8 cellular contexts compared by ENCODE assay signal in genomic region chr3:71681224-71681668, GRCh38. TPM values are rescaled to one million over a fixed set of nuclear protein-coding genes. Genes with fewer than 3 reads are reported as not detected.
DNase-seq lines count a peak whose midpoint lies in the region; ATAC-seq and TF ChIP-seq lines count a peak whose summit lies in the region.

No MANE protein-coding gene starts in this region.

- H2AFZ ChIP-seq in trophoblast cell (ENCODE audit: insufficient read depth, low read length, poor library complexity) = no peak overlapping the region

- H4K8ac ChIP-seq in trophoblast cell (ENCODE audit: low read depth, low read length) = peak overlapping the region; percentile 38

- peaks cover 9% of the 10 kb centered on the region for H3K4me1 ChIP-seq in cardiac muscle cell (ENCODE audit: low read depth)
- H3K4me1 ChIP-seq in trophoblast cell (ENCODE audit: control insufficient read depth in 1 of 2, insufficient read depth in 2 of 2, low read length in 2 of 2) = peaks cover 4 to 5% of the 10 kb centered on the region in 2 experiments

- H3K14ac ChIP-seq in trophoblast cell (ENCODE audit: low read length) = no peak overlapping the region

- peak overlapping the region; percentile 80 for H2BK12ac ChIP-seq in trophoblast cell (ENCODE audit: low read length)

- intact Hi-C loops in activated CD4-positive, alpha-beta T cell treated with anti-CD3 and anti-CD28 coated beads for 36 hours (cut with DNase I, micrococcal nuclease) = no loop called here

- no peak overlapping the region for H3K4me3 ChIP-seq in cardiac muscle cell
- H3K4me3 ChIP-seq in trophoblast cell (ENCODE audit: low read depth, low read length) = no peak overlapping the region

- no peak overlapping the region for H3K4ac ChIP-seq in trophoblast cell (ENCODE audit: low read depth, low read length)

- WGBS in trophoblast cell (ENCODE audit: extremely low coverage, insufficient coverage, insufficient read length) = no CpG with 5 or more reads among the region's 7 CpGs

- CTCF ChIA-PET in activated CD4-positive, alpha-beta T cell treated with anti-CD3 and anti-CD28 coated beads for 36 hours (lab: Charles Lee) = interaction anchor here (0.5 to 1.6 kb wide), 24 partner anchors 9 to 1617 kb away, joined by 3 to 8 read pairs (median 3); no protein-coding TSS in a partner anchor

- peaks cover 13% of the 10 kb centered on the region for H3K4me1 Mint-ChIP-seq in activated CD4-positive, alpha-beta T cell treated with anti-CD3 and anti-CD28 coated beads for 36 hours

- H3K36me3 Mint-ChIP-seq in activated CD4-positive, alpha-beta T cell treated with anti-CD3 and anti-CD28 coated beads for 36 hours (ENCODE audit: low read depth) = peaks cover 9% of the 10 kb centered on the region
- no peaks in the 10 kb centered on the region for H3K36me3 Mint-ChIP-seq in activated naive CD4-positive, alpha-beta T cell treated with anti-CD3 and anti-CD28 coated beads, Interleukin-2, amount 50 U/mL, for 72 hours

- no peak overlapping the region for H2BK5ac ChIP-seq in trophoblast cell (ENCODE audit: low read depth, low read length, poor library complexity)

- no peaks in the 10 kb centered on the region for H3K27me3 ChIP-seq in cardiac muscle cell
- H3K27me3 ChIP-seq in trophoblast cell (ENCODE audit: insufficient read depth, low read length) = no peaks in the 10 kb centered on the region

- peak; percentile 91 for ATAC-seq in activated CD4-positive, alpha-beta T cell treated with anti-CD3 and anti-CD28 coated beads for 36 hours
- ATAC-seq in activated naive CD4-positive, alpha-beta T cell treated with anti-CD3 and anti-CD28 coated beads, Interleukin-2, amount 50 U/mL, for 72 hours = peak; percentile 37 to 65

- no peaks in the 10 kb centered on the region for H3K36me3 ChIP-seq in cardiac muscle cell
- no peaks in the 10 kb centered on the region for H3K36me3 ChIP-seq in trophoblast cell (ENCODE audit: control insufficient read depth in 1 of 2, insufficient read depth in 2 of 2, low read length in 2 of 2)

- no peaks in the 10 kb centered on the region for H3K9me3 Mint-ChIP-seq in activated CD4-positive, alpha-beta T cell treated with anti-CD3 and anti-CD28 coated beads for 36 hours (ENCODE audit: low read depth)
- H3K9me3 Mint-ChIP-seq in activated naive CD4-positive, alpha-beta T cell treated with anti-CD3 and anti-CD28 coated beads, Interleukin-2, amount 50 U/mL, for 72 hours = no peaks in the 10 kb centered on the region

- H3K23ac ChIP-seq in trophoblast cell (ENCODE audit: low read length) = no peak overlapping the region

- H3K18ac ChIP-seq in trophoblast cell (ENCODE audit: low read length) = no peak overlapping the region

- H3K9me3 ChIP-seq in cardiac muscle cell (ENCODE audit: low read depth) = no peaks in the 10 kb centered on the region
- H3K9me3 ChIP-seq in trophoblast cell (ENCODE audit: insufficient read depth, low read depth, low read length) = no peaks in the 10 kb centered on the region

- no peak overlapping the region for H2BK120ac ChIP-seq in trophoblast cell (ENCODE audit: insufficient read depth, low read length, poor library complexity)

- H3K4me3 Mint-ChIP-seq in activated CD4-positive, alpha-beta T cell treated with anti-CD3 and anti-CD28 coated beads for 36 hours = no peak overlapping the region

- H2AK5ac ChIP-seq in trophoblast cell (ENCODE audit: low read length) = peak overlapping the region; percentile 46

- no peak overlapping the region for H3K4me2 ChIP-seq in trophoblast cell (ENCODE audit: low read length)

- H4K12ac ChIP-seq in trophoblast cell (ENCODE audit: low read depth, low read length) = no peak overlapping the region

- H3K27ac Mint-ChIP-seq in activated CD4-positive, alpha-beta T cell treated with anti-CD3 and anti-CD28 coated beads for 36 hours = no peak overlapping the region
- H3K27ac Mint-ChIP-seq in activated naive CD4-positive, alpha-beta T cell treated with anti-CD3 and anti-CD28 coated beads, Interleukin-2, amount 50 U/mL, for 72 hours = no peak overlapping the region

- POLR2A ChIA-PET in activated CD4-positive, alpha-beta T cell treated with anti-CD3 and anti-CD28 coated beads for 36 hours (lab: Charles Lee) = no interaction called here

- no peaks in the 10 kb centered on the region for H3K27me3 Mint-ChIP-seq in activated CD4-positive, alpha-beta T cell treated with anti-CD3 and anti-CD28 coated beads for 36 hours

- H3K27ac ChIP-seq in cardiac muscle cell = no peak overlapping the region
- H3K27ac ChIP-seq in trophoblast cell (ENCODE audit: low read depth, low read length) = no peak overlapping the region

- peaks cover 4% of the 10 kb centered on the region for H3K79me1 ChIP-seq in trophoblast cell (ENCODE audit: low read length)

- peak overlapping the region; percentile 24 for H4K91ac ChIP-seq in trophoblast cell (ENCODE audit: low read depth, low read length)

- no peaks in the 10 kb centered on the region for H3K79me2 ChIP-seq in trophoblast cell (ENCODE audit: control insufficient read depth, insufficient read depth, low read length, poor library complexity)

- H3K9ac ChIP-seq in trophoblast cell (ENCODE audit: low read length) = no peak overlapping the region

- peak; percentile 88 for TF ChIP-seq CTCF in cardiac muscle cell (IDR thresholded peaks at IDR 0.05; ENCODE audit: low read depth, low read length)

- peak; percentile 75 for DNase-seq in activated CD4-positive, alpha-beta T cell treated with anti-CD3 and anti-CD28 coated beads for 36 hours
- no peak for DNase-seq in activated CD4-positive, alpha-beta T cell treated with anti-CD3 and anti-CD28 coated beads for 1 hour
- DNase-seq in MV-4-11 (lab: John Stamatoyannopoulos, UW) = peak; percentile 92
- DNase-seq in activated naive CD4-positive, alpha-beta T cell treated with anti-CD3 and anti-CD28 coated beads, Interleukin-2, amount 50 U/mL, for 72 hours (ENCODE audit: low spot score in 2 of 2) = peak in 1 of 2 donors; percentile 36
- DNase-seq in cardiac muscle cell (ENCODE audit: low read depth in 1 of 2, low spot score in 1 of 2) = peak; percentile 76 to 89
- DNase-seq in trophoblast cell = peak; percentile 51 to 68
- DNase-seq in NCI-H526 treated with DMSO at 0.1 percent for 48 hours (lab: John Stamatoyannopoulos, UW) = no peak
- DNase-seq in NCI-H345 (lab: John Stamatoyannopoulos, UW) = no peak

RNA-seq across cellular contexts. Expression of gene EIF4E3, which starts 44.0 kb away (rescaled TPM):
- 10 to 100 TPM; 28.7 to 29.7 TPM for total RNA-seq in activated CD4-positive, alpha-beta T cell treated with anti-CD3 and anti-CD28 coated beads for 36 hours
- total RNA-seq in activated naive CD4-positive, alpha-beta T cell treated with anti-CD3 and anti-CD28 coated beads, Interleukin-2, amount 50 U/mL, for 72 hours = 10 to 100 TPM; 24.6 to 29.7 TPM
- 1.6 and 4.3 TPM in 2 replicates for total RNA-seq in cardiac muscle cell
- polyA plus RNA-seq in cardiac muscle cell = 10.5 and 10.8 TPM in 2 replicates
- 1.5 and 1.9 TPM in 2 replicates for polyA plus RNA-seq in trophoblast cell (2013)

Comparison
In these comparisons a context has a peak if more than half of its experiments do, and no peak if none do; other contexts are left out.
1. DNase-seq: peak in activated CD4-positive, alpha-beta T cell treated with anti-CD3 and anti-CD28 coated beads for 36 hours (single experiment), MV-4-11 (single experiment), cardiac muscle cell (2 of 2) and trophoblast cell (2 of 2); none in activated CD4-positive, alpha-beta T cell treated with anti-CD3 and anti-CD28 coated beads for 1 hour (single experiment), NCI-H526 treated with DMSO at 0.1 percent for 48 hours (single experiment) and NCI-H345 (single experiment).